In genomic region chr3:43676440-43676839, GRCh38 we compare ENCODE assay signal across 15 cellular contexts. TPM values are rescaled to one million over a fixed set of nuclear protein-coding genes. Genes with fewer than 3 reads are reported as not detected.
DNase-seq lines count a peak whose midpoint lies in the region; ATAC-seq, FAIRE-seq and TF ChIP-seq lines count a peak whose summit lies in the region.
"Had no signal": no experiment of that assay in that cellular context is flagged by ENCODE, and none has a peak within 500 bp of the region (broad histone marks: within the 10 kb centered on the region; RNA-seq: fewer than 3 reads in every experiment).

No MANE protein-coding gene starts in this region.

- no peak for FAIRE-seq in K562 (lab: Jason Lieb, UNC)
- FAIRE-seq: GM12878, GM18507 had no signal

- peaks cover 33% of the 10 kb centered on the region for H3K79me2 ChIP-seq in K562 (ENCODE audit: control insufficient read depth, insufficient read depth, low read length)

- POLR2A ChIA-PET in K562 (lab: Yijun Ruan, JAX) = interaction anchor here (0.6 to 6.6 kb wide), 3 partner anchors 10 to 27 kb away, joined by 4 to 32 read pairs (median 4); partner anchors contain the start of gene ABHD5

- no peak for TF ChIP-seq EP300 in K562 (IDR thresholded peaks at IDR 0.05; ENCODE audit: low read length)

- H3K4me3 ChIP-seq in K562 (no peak overlapping the region), breast epithelium (no peak overlapping the region)
- H3K4me3 ChIP-seq: BLaER1 treated with 17β-estradiol and CSF1 and Interleukin-3, amounts not matched to agents 10 nM and 100 nM; GM12878; GM23338 had no signal

- CTCF ChIA-PET in K562 (lab: Yijun Ruan, JAX; ENCODE audit: low intra/inter-chr PET ratio) = no interaction called here

- 40% methylated on average over 1 of the region's 1 CpG for WGBS in K562 (ENCODE audit: insufficient coverage, low coverage, missing lambda C conversion rate)

- H3K27ac ChIP-seq in K562 (ENCODE audit: extremely low read depth, low read depth, low read length) = no peak overlapping the region
- no peak overlapping the region for H3K27ac ChIP-seq in breast epithelium
- H3K27ac ChIP-seq: BLaER1 treated with 17β-estradiol and CSF1 and Interleukin-3, amounts not matched to agents 10 nM and 100 nM had no signal

- H3K9me3 ChIP-seq in K562 (replicated peaks; ENCODE audit: control insufficient read depth, insufficient read depth, low read depth, low read length) (peaks cover 12% of the 10 kb centered on the region), breast epithelium (no peaks in the 10 kb centered on the region)

- ATAC-seq in K562 (no peak), GM21825 (IDR thresholded peaks at IDR 0.05; ENCODE audit: unreplicated experiment) (no peak)
- ATAC-seq: GM12878, GM23338 had no signal

- BruUV-seq in K562 (replicated peaks; lab: Mats Ljungman, UMichigan) = no TSS peak

- TF ChIP-seq POLR2A in K562 (conservative IDR thresholded peaks at IDR 0.05) = no peak
- TF ChIP-seq POLR2A in breast epithelium (IDR thresholded peaks at IDR 0.05) = no peak

- no peak overlapping the region for H3K4me2 ChIP-seq in K562 (ENCODE audit: insufficient read depth, low read length)
- H3K4me2 ChIP-seq: BLaER1 treated with 17β-estradiol and CSF1 and Interleukin-3, amounts not matched to agents 10 nM and 100 nM; GM23338 had no signal

- H2AFZ ChIP-seq in K562 (ENCODE audit: low read depth, low read length) = no peak overlapping the region
- H2AFZ ChIP-seq: GM23338 had no signal

- H3K4me1 ChIP-seq in K562 (replicated peaks in 1 of 2; ENCODE audit: control insufficient read depth in 2 of 2, insufficient read depth in 2 of 2, low read length in 2 of 2) (peaks cover 13 to 64% of the 10 kb centered on the region in 2 experiments), breast epithelium (no peaks in the 10 kb centered on the region)
- H3K4me1 ChIP-seq: BLaER1 treated with 17β-estradiol and CSF1 and Interleukin-3, amounts not matched to agents 10 nM and 100 nM had no signal

- H3K27me3 ChIP-seq in K562 (ENCODE audit: control insufficient read depth in 2 of 2, insufficient read depth in 2 of 2, low read length in 2 of 2) = no peaks in the 10 kb centered on the region
- no peaks in the 10 kb centered on the region for H3K27me3 ChIP-seq in breast epithelium
- H3K27me3 ChIP-seq: BLaER1 treated with 17β-estradiol and CSF1 and Interleukin-3, amounts not matched to agents 10 nM and 100 nM had no signal

- H3K36me3 ChIP-seq in K562 (ENCODE audit: control insufficient read depth, insufficient read depth, low read length) = peaks cover 3% of the 10 kb centered on the region; the same call in 1 of the 3 replicates
- no peaks in the 10 kb centered on the region for H3K36me3 ChIP-seq in breast epithelium
- H3K36me3 ChIP-seq: BLaER1 treated with 17β-estradiol and CSF1 and Interleukin-3, amounts not matched to agents 10 nM and 100 nM had no signal

- no peaks in the 10 kb centered on the region for H4K20me1 ChIP-seq in K562 (replicated peaks; ENCODE audit: control insufficient read depth, insufficient read depth, low read length)
- H4K20me1 ChIP-seq: BLaER1 treated with 17β-estradiol and CSF1 and Interleukin-3, amounts not matched to agents 10 nM and 100 nM had no signal

- no peaks in the 10 kb centered on the region for H3K9me1 ChIP-seq in K562 (ENCODE audit: control insufficient read depth, insufficient read depth, low read length)

- H3K9ac ChIP-seq in K562 (ENCODE audit: insufficient read depth in 1 of 2, low read depth in 2 of 2, low read length in 2 of 2) = no peak overlapping the region
- H3K9ac ChIP-seq: BLaER1 treated with 17β-estradiol and CSF1 and Interleukin-3, amounts not matched to agents 10 nM and 100 nM had no signal

- DNase-seq in GF-D8 (lab: John Stamatoyannopoulos, UW) = peak; percentile 31
- DNase-seq in Kasumi-1 (lab: John Stamatoyannopoulos, UW) = peak; percentile 33 to 48
- DNase-seq in OCI-M1 (lab: John Stamatoyannopoulos, UW) = peak; percentile 54
- DNase-seq in K562 (ENCODE audit: extremely low read depth in 1 of 4, low spot score in 3 of 4) = no peak
- no peak for DNase-seq in A172 (ENCODE audit: low spot score)
- no peak for DNase-seq in breast epithelium (ENCODE audit: low spot score in 2 of 2)
- DNase-seq in retina = no peak
- DNase-seq: CD4-positive, CD25-positive, alpha-beta regulatory T cell; DMS53; H7 had no signal

- TF ChIP-seq CTCF in K562 (IDR thresholded peaks at IDR 0.05 in 2 of 3, conservative IDR thresholded peaks at IDR 0.05 in 1 of 3; ENCODE audit: insufficient read depth in 2 of 3, low read depth in 1 of 3, low read length in 3 of 3) = no peak
- no peak for TF ChIP-seq CTCF in breast epithelium (IDR thresholded peaks at IDR 0.05)

- in situ Hi-C loops in K562 (cut with MboI) = no loop called here

- intact Hi-C loops in K562 (cut with micrococcal nuclease) (no loop called here), breast epithelium (cut with DNase I; ENCODE audit: low total_unique reads) (no loop called here)

- no peak for TF ChIP-seq RAD21 in K562 (CRISPR knock-in tag; conservative IDR thresholded peaks at IDR 0.05 in 1 of 2, IDR thresholded peaks at IDR 0.05 in 1 of 2)

RNA-seq across cellular contexts. Expression of gene ABHD5, which starts 14.3 kb away (rescaled TPM):
- 63.4 and 187 TPM in 2 replicates for total RNA-seq in K562 (2011; cell fraction: chromatin; rRNA removed; ENCODE audit: low replicate concordance)
- total RNA-seq in K562 (2011; cell fraction: nucleolus; rRNA removed) = 28.0 and 52.1 TPM in 2 replicates
- 79.9 and 117 TPM in 2 replicates for total RNA-seq in K562 (2011; cell fraction: nucleoplasm; rRNA removed)
- total RNA-seq in K562 (2014; rRNA removed) (27.8 and 33.4 TPM in 2 replicates), K562 (2014; rRNA removed; fragmentation: Illumina TruSeq; extraction: Trizol) (58.9 and 61.4 TPM in 2 replicates), K562 (2015; rRNA removed; fragmentation: Illumina TruSeq; extraction: Trizol) (49.1 and 50.4 TPM in 2 replicates), K562 (2021) (39.9 and 40.7 TPM in 2 replicates), breast epithelium (10 to 100 TPM; 40.0 to 99.9 (median 47.9) TPM)
- polyA plus RNA-seq in K562 (2011; rRNA removed) (53.9 and 58.8 TPM in 2 replicates), K562 (2014; fragmentation: Illumina TruSeq; extraction: Trizol) (55.0 and 61.7 TPM in 2 replicates), K562 (2014; fragmentation: Nextera tagmentation; extraction: Ambion mirVana) (10 to 100 TPM; 31.9 to 35.0 TPM), K562 (2014; rRNA removed) (37.5 and 38.1 TPM in 2 replicates)
- polyA plus RNA-seq in K562 (2011; cell fraction: cytosol; rRNA removed) = 23.6 and 36.2 TPM in 2 replicates
- polyA plus RNA-seq in K562 (2011; cell fraction: nucleus; rRNA removed) = 34.3 and 51.7 TPM in 2 replicates
- polyA plus RNA-seq in K562 (2012) = 33.9 and 40.6 TPM in 2 replicates
- polyA minus RNA-seq in K562 (2011; rRNA and poly(A)+ RNA removed) = 62.2 and 80.3 TPM in 2 replicates
- polyA minus RNA-seq in K562 (2011; cell fraction: cytosol; rRNA and poly(A)+ RNA removed) = 18.8 and 25.4 TPM in 2 replicates
- 36.4 and 64.4 TPM in 2 replicates for polyA minus RNA-seq in K562 (2011; cell fraction: nucleus; rRNA and poly(A)+ RNA removed)
- 21.8 and 32.1 TPM in 2 replicates for total RNA-seq in A172 (2014; rRNA removed; shearing (Covaris generic))

RNA-seq across cellular contexts. Expression of gene ANO10, which starts 54.6 kb away (rescaled TPM):
- 97.9 and 159 TPM in 2 replicates for total RNA-seq in K562 (2011; cell fraction: chromatin; rRNA removed; ENCODE audit: low replicate concordance)
- total RNA-seq in K562 (2011; cell fraction: nucleolus; rRNA removed) = 79.0 and 95.4 TPM in 2 replicates
- total RNA-seq in K562 (2011; cell fraction: nucleoplasm; rRNA removed) = 95.5 and 111 TPM in 2 replicates
- total RNA-seq in K562 (2014; rRNA removed) = 27.2 and 27.9 TPM in 2 replicates
- total RNA-seq in K562 (2014; rRNA removed; fragmentation: Illumina TruSeq; extraction: Trizol) = 36.3 and 42.8 TPM in 2 replicates
- 32.3 and 36.3 TPM in 2 replicates for total RNA-seq in K562 (2015; rRNA removed; fragmentation: Illumina TruSeq; extraction: Trizol)
- total RNA-seq in K562 (2021) = 41.3 and 41.7 TPM in 2 replicates
- 44.9 and 46.0 TPM in 2 replicates for polyA plus RNA-seq in K562 (2011; rRNA removed)
- 22.8 and 42.5 TPM in 2 replicates for polyA plus RNA-seq in K562 (2011; cell fraction: cytosol; rRNA removed)
- polyA plus RNA-seq in K562 (2011; cell fraction: nucleus; rRNA removed) = 16.3 and 23.3 TPM in 2 replicates
- polyA plus RNA-seq in K562 (2012) = 32.9 and 41.8 TPM in 2 replicates
- 33.1 and 34.8 TPM in 2 replicates for polyA plus RNA-seq in K562 (2014; fragmentation: Illumina TruSeq; extraction: Trizol)
- polyA plus RNA-seq in K562 (2014; fragmentation: Nextera tagmentation; extraction: Ambion mirVana) = 10 to 100 TPM in 1 of 2 experiments, 1 to 10 TPM in 1; 6.4 to 14.2 TPM
- 25.7 and 27.5 TPM in 2 replicates for polyA plus RNA-seq in K562 (2014; rRNA removed)
- 71.7 and 92.2 TPM in 2 replicates for polyA minus RNA-seq in K562 (2011; rRNA and poly(A)+ RNA removed)
- polyA minus RNA-seq in K562 (2011; cell fraction: cytosol; rRNA and poly(A)+ RNA removed) = 22.3 and 28.8 TPM in 2 replicates
- polyA minus RNA-seq in K562 (2011; cell fraction: nucleus; rRNA and poly(A)+ RNA removed) = 44.7 and 71.0 TPM in 2 replicates
- total RNA-seq in A172 (2014; rRNA removed; shearing (Covaris generic)) = 25.9 and 31.1 TPM in 2 replicates
- 10 to 100 TPM; 27.4 to 31.8 (median 28.5) TPM for total RNA-seq in breast epithelium

Comparison
In these comparisons a context has a peak if more than half of its experiments do, and no peak if none do; other contexts are left out.
1. DNase-seq: peak in GF-D8 (single experiment), Kasumi-1 (2 of 2) and OCI-M1 (single experiment); none in K562 (0 of 4), A172 (single experiment), breast epithelium (0 of 2) and retina (single experiment).